Comparison of ENCODE assay signal across 19 cellular contexts in genomic region chr7:33471636-33472242, GRCh38.
A peak's percentile ranks its signal among the peaks of the same experiment; 100 is the strongest.
DNase-seq lines count a peak whose midpoint lies in the region; ATAC-seq, FAIRE-seq and TF ChIP-seq lines count a peak whose summit lies in the region.
"Had no signal": no experiment of that assay in that cellular context is flagged by ENCODE, and none has a peak within 500 bp of the region (broad histone marks: within the 10 kb centered on the region; RNA-seq: fewer than 3 reads in every experiment).

No MANE protein-coding gene starts in this region.

- H3K79me2 ChIP-seq in GM12878 (ENCODE audit: control insufficient read depth, insufficient read depth, low read length) = no peaks in the 10 kb centered on the region

- H3K4me1 ChIP-seq in GM12878 (ENCODE audit: control insufficient read depth, insufficient read depth, low read length) = no peaks in the 10 kb centered on the region

- ATAC-seq in GM21360 (IDR thresholded peaks at IDR 0.05; ENCODE audit: unreplicated experiment) = peak; percentile 55
- ATAC-seq in HG02973 (IDR thresholded peaks at IDR 0.05; ENCODE audit: unreplicated experiment) = peak; percentile 69
- peak; percentile 72 for ATAC-seq in GM12878
- no peak for ATAC-seq in GM19467 (IDR thresholded peaks at IDR 0.05; ENCODE audit: unreplicated experiment)
- ATAC-seq in GM21367 (IDR thresholded peaks at IDR 0.05; ENCODE audit: unreplicated experiment) = no peak
- ATAC-seq: sciatic nerve had no signal

- DNase-seq in AG09309 (ENCODE audit: low read depth) = peak; percentile 8
- no peak for DNase-seq in GM12878 (ENCODE audit: low read depth, low spot score)
- no peak for DNase-seq in stimulated activated CD8-positive, alpha-beta memory T cell treated with anti-CD3 and anti-CD28 coated beads, Interleukin-4, amount 100 ng/mL, for 48 hours
- no peak for DNase-seq in T1000 (lab: John Stamatoyannopoulos, UW)
- DNase-seq: activated B cell treated with CpG ODN at 0.5 μM for 24 hours; activated CD8-positive, alpha-beta memory T cell treated with anti-CD3 and anti-CD28 coated beads, Interleukin-2, amount 50 U/mL, for 4 hours; CD8-positive, alpha-beta memory T cell; immature natural killer cell; NCI-H1105; stimulated activated CD4-positive, alpha-beta T cell treated with anti-CD3 and anti-CD28 coated beads, Interleukin-4, amount 100 ng/mL, for 24 hours; SW 1271 had no signal

- POLR2A ChIA-PET in GM12878 (lab: Charles Lee) = no interaction called here

- TF ChIP-seq POLR2A in GM12878 (IDR thresholded peaks at IDR 0.05; ENCODE audit: low read depth, low read length) = no peak

- no peaks in the 10 kb centered on the region; the same call in 2 of the 3 replicates for H3K9me3 ChIP-seq in GM12878 (replicated peaks; ENCODE audit: control insufficient read depth, insufficient read depth, low read length)
- H3K9me3 ChIP-seq: neutrophil had no signal

- peak; percentile 47 for FAIRE-seq in GM12878 (lab: Jason Lieb, UNC)
- FAIRE-seq: endometrium had no signal

- H3K4me3 ChIP-seq in AG09309 (ENCODE audit: control insufficient read depth, low read depth, low read length) (no peak overlapping the region), GM12878 (no peak overlapping the region)
- H3K4me3 ChIP-seq: PC-9 had no signal

- no peaks in the 10 kb centered on the region for H3K27me3 ChIP-seq in GM12878 (replicated peaks in 1 of 2; ENCODE audit: control insufficient read depth in 2 of 2, insufficient read depth in 2 of 2, low read length in 1 of 2)
- H3K27me3 ChIP-seq: neutrophil had no signal

- no TSS peak for BruUV-seq in GM12878 (replicated peaks; lab: Mats Ljungman, UMichigan)

- H3K4me2 ChIP-seq in GM12878 (ENCODE audit: control insufficient read depth, insufficient read depth) = no peak overlapping the region
- H3K4me2 ChIP-seq: PC-9 had no signal

- no peak for TF ChIP-seq CTCF in AG09309 (IDR thresholded peaks at IDR 0.05; ENCODE audit: control insufficient read depth, insufficient read depth, low read depth, low read length, missing control alignments)
- no peak for TF ChIP-seq CTCF in GM12878 (IDR thresholded peaks at IDR 0.05 in 2 of 3, conservative IDR thresholded peaks at IDR 0.05 in 1 of 3; ENCODE audit: control insufficient read depth in 2 of 3, extremely low read depth in 1 of 3, insufficient read depth in 1 of 3, low read depth in 3 of 3, low read length in 3 of 3)

- RAD21 ChIA-PET in GM12878 (lab: Charles Lee; ENCODE audit: unreplicated experiment) = interaction anchor here (2.1 kb wide), 1 partner anchor 10 kb away, joined by 4 read pairs; no protein-coding TSS in a partner anchor

- no peaks in the 10 kb centered on the region for H3K36me3 ChIP-seq in GM12878 (ENCODE audit: control insufficient read depth in 2 of 2, insufficient read depth in 2 of 2, low read length in 1 of 2)
- H3K36me3 ChIP-seq: neutrophil had no signal

- 21% methylated on average over 3 of the region's 3 CpGs for WGBS in GM12878 (ENCODE audit: insufficient coverage, insufficient replicate concordance, low lambda C conversion rate, missing lambda C conversion rate)

- no peak for TF ChIP-seq RAD21 in GM12878 (IDR thresholded peaks at IDR 0.05; ENCODE audit: insufficient read depth, low read depth, low read length)

- no peak overlapping the region for H2AFZ ChIP-seq in GM12878 (ENCODE audit: control insufficient read depth, low read depth, low read length)
- H2AFZ ChIP-seq: PC-9 had no signal

- intact Hi-C loops in GM12878 (cut with micrococcal nuclease; ENCODE audit: unreplicated experiment) = no loop called here

- CTCF ChIA-PET in GM12878 (lab: Yijun Ruan, JAX) = interaction anchor here (1.0 to 1.8 kb wide), 2 partner anchors 13 to 22 kb away, joined by 3 to 4 read pairs; no protein-coding TSS in a partner anchor

- in situ Hi-C loops in GM12878 (cut with MboI) = no loop called here

- no peak overlapping the region for H3K9ac ChIP-seq in GM12878 (ENCODE audit: control insufficient read depth, insufficient read depth, low read length)

- H3K27ac ChIP-seq in GM12878 (ENCODE audit: control insufficient read depth, insufficient read depth) = no peak overlapping the region
- H3K27ac ChIP-seq: neutrophil, PC-9 had no signal

- no peaks in the 10 kb centered on the region for H4K20me1 ChIP-seq in GM12878 (ENCODE audit: control insufficient read depth, insufficient read depth)

- SMC1A ChIA-PET in GM12878 (lab: Charles Lee; ENCODE audit: uncharacterized antibody, unreplicated experiment) = interaction anchor here (0.9 to 1.4 kb wide), 3 partner anchors 8 to 16 kb away, joined by 3 read pairs; no protein-coding TSS in a partner anchor

- no peak for TF ChIP-seq EP300 in GM12878 (IDR thresholded peaks at IDR 0.05; ENCODE audit: borderline replicate concordance in 1 of 2, control insufficient read depth in 1 of 2, low read depth in 2 of 2, low read length in 2 of 2)

TF ChIP-seq in GM12878, 131 proteins besides CTCF, POLR2A, EP300 and RAD21:
- no peak for TF ChIP-seq ZNF207 (IDR thresholded peaks at IDR 0.05; ENCODE audit: borderline replicate concordance)
- peak; percentile 52; the same call in 1 of the 2 replicates for TF ChIP-seq EED (IDR thresholded peaks at IDR 0.05; ENCODE audit: low read depth)
- no peak for TF ChIP-seq NFXL1 (IDR thresholded peaks at IDR 0.05; ENCODE audit: borderline replicate concordance)
- TF ChIP-seq BCL11A (IDR thresholded peaks at IDR 0.05; ENCODE audit: low read depth, low read length) = 0 out of 2 replicates have a peak, but pooled peaks have one; percentile 39
- no peak for TF ChIP-seq MAX (IDR thresholded peaks at IDR 0.05; ENCODE audit: low read depth, low read length)
- TF ChIP-seq FOXM1 (IDR thresholded peaks at IDR 0.05; ENCODE audit: low read depth, low read length) = peak; percentile 65; the same call in 1 of the 2 replicates
- 0 out of 4 replicates have a peak, but pooled peaks of 1 of the 2 experiments have one; percentile 18 for TF ChIP-seq ETV6 (conservative IDR thresholded peaks at IDR 0.05 in 1 of 2, IDR thresholded peaks at IDR 0.05 in 1 of 2; ENCODE audit: borderline replicate concordance in 1 of 2, low read depth in 1 of 2)
- TF ChIP-seq PML (IDR thresholded peaks at IDR 0.05; ENCODE audit: low read length) = 0 out of 2 replicates have a peak, but pooled peaks have one; percentile 31
- peak; percentile 83 for TF ChIP-seq BCL3 (IDR thresholded peaks at IDR 0.05; ENCODE audit: borderline replicate concordance, insufficient read depth, low read depth, low read length, poor library complexity, severe bottlenecking)
- TF ChIP-seq PKNOX1 (IDR thresholded peaks at IDR 0.05) = peak; percentile 79
- no peak for TF ChIP-seq HSF1 (IDR thresholded peaks at IDR 0.05; ENCODE audit: low read depth, low read length)
- peak; percentile 80 for TF ChIP-seq JUNB (IDR thresholded peaks at IDR 0.05)
- TF ChIP-seq CREM (IDR thresholded peaks at IDR 0.05; ENCODE audit: low read depth) = peak; percentile 46; the same call in 1 of the 2 replicates
- peak; percentile 92 for TF ChIP-seq RUNX3 (IDR thresholded peaks at IDR 0.05; ENCODE audit: low read length)
- peak; percentile 61 for TF ChIP-seq NFIC (IDR thresholded peaks at IDR 0.05; ENCODE audit: low read depth, low read length)
- 0 out of 2 replicates have a peak, but pooled peaks have one; percentile 28 for TF ChIP-seq YY1 (IDR thresholded peaks at IDR 0.05; ENCODE audit: low read depth, low read length)
- 0 out of 2 replicates have a peak, but pooled peaks have one; percentile 40 for TF ChIP-seq DPF2 (IDR thresholded peaks at IDR 0.05)
- TF ChIP-seq IKZF2 (IDR thresholded peaks at IDR 0.05) = peak in 1 of 2 experiments; percentile 28; a peak in 1 of 4 replicates
- TF ChIP-seq IKZF1 (conservative IDR thresholded peaks at IDR 0.05) = peak; percentile 35
- no peak for TF ChIP-seq TAF1 (IDR thresholded peaks at IDR 0.05; ENCODE audit: borderline replicate concordance, low read depth, low read length)
TF ChIP-seq in GM12878: peak in this region for 15.

Comparison
In these comparisons a context has a peak if more than half of its experiments do, and no peak if none do; other contexts are left out.
1. ATAC-seq: peak in GM21360 (single experiment), HG02973 (single experiment) and GM12878 (single experiment); none in GM19467 (single experiment) and GM21367 (single experiment).